10 cellular contexts compared by ENCODE assay signal in genomic region chr17:30519707-30520106, GRCh38. TPM values are rescaled to one million over a fixed set of nuclear protein-coding genes. Genes with fewer than 3 reads are reported as not detected.
DNase-seq lines count a peak whose midpoint lies in the region; ATAC-seq, FAIRE-seq and TF ChIP-seq lines count a peak whose summit lies in the region.
"Had no signal": no experiment of that assay in that cellular context is flagged by ENCODE, and none has a peak within 500 bp of the region (broad histone marks: within the 10 kb centered on the region; RNA-seq: fewer than 3 reads in every experiment).

No MANE protein-coding gene starts in this region.

- peak in 3 of 4 donors; percentile 32 to 43 (median 42) for ATAC-seq in pancreas

- H3K27me3 ChIP-seq in fibroblast of lung (ENCODE audit: control insufficient read depth, insufficient read depth, low read length), result no peaks in the 10 kb centered on the region
- no peaks in the 10 kb centered on the region for H3K27me3 ChIP-seq in pancreas
- H3K27me3 ChIP-seq in Peyer's patch, result no peaks in the 10 kb centered on the region

- peak overlapping the region; percentile 8; the same call in 1 of the 2 replicates for H3K4me3 ChIP-seq in AG10803 (ENCODE audit: low read length)
- peak overlapping the region in 1 of 4 experiments; percentile 30 for H3K4me3 ChIP-seq in fibroblast of lung (replicated peaks in 1 of 4; ENCODE audit: control extremely low read depth in 1 of 4, insufficient read depth in 1 of 4, low read depth in 3 of 4, low read length in 4 of 4)
- H3K4me3 ChIP-seq in pancreas, result no peak overlapping the region
- H3K4me3 ChIP-seq in Peyer's patch, result no peak overlapping the region

- no peak overlapping the region for H3K9ac ChIP-seq in fibroblast of lung (ENCODE audit: insufficient read depth, low read length)

- 91 to 93% methylated on average over 3 of the region's 3 CpGs for WGBS in pancreas, 2 donors

- peak; percentile 90 for DNase-seq in AG10803 (ENCODE audit: low read depth)
- DNase-seq in RKO (ENCODE audit: low spot score), result peak; percentile 58
- DNase-seq in fibroblast of lung (ENCODE audit: low read depth in 2 of 2), result peak; percentile 87 to 94
- DNase-seq in pancreas, result no peak
- no peak for DNase-seq in NCI-H1694 treated with DMSO at 0.1 percent for 48 hours (lab: John Stamatoyannopoulos, UW)
- DNase-seq in Peyer's patch, result no peak
- DNase-seq in stimulated activated CD4-positive, alpha-beta T cell treated with anti-CD3 and anti-CD28 coated beads, Interleukin-1b, Interleukin-23, amount 100 ng/mL, for 48 hours, result no peak
- DNase-seq in DMS153 (lab: John Stamatoyannopoulos, UW), result no peak
- DNase-seq: midbrain had no signal

- no peaks in the 10 kb centered on the region for H4K20me1 ChIP-seq in fibroblast of lung (ENCODE audit: control insufficient read depth, extremely low read depth, insufficient read depth, low read length)

- no peaks in the 10 kb centered on the region for H3K79me2 ChIP-seq in fibroblast of lung (ENCODE audit: control insufficient read depth, insufficient read depth, low read length)

- no peak overlapping the region for H2AFZ ChIP-seq in fibroblast of lung (ENCODE audit: low read length)

- H3K36me3 ChIP-seq in fibroblast of lung (ENCODE audit: control insufficient read depth, insufficient read depth, low read length), result peaks cover 4% of the 10 kb centered on the region
- H3K36me3 ChIP-seq in pancreas, result peaks cover 0 to 16% (median 3%) of the 10 kb centered on the region in 3 donors
- H3K36me3 ChIP-seq in Peyer's patch, result peaks cover 0 to 34% (median 0%) of the 10 kb centered on the region in 3 donors

- no peak for FAIRE-seq in pancreas (lab: Jason Lieb, UNC)
- FAIRE-seq: colon had no signal

- intact Hi-C loops in pancreas (cut with DNase I), result no loop called here

- H3K27ac ChIP-seq in fibroblast of lung (ENCODE audit: insufficient read depth, low read length), result peak overlapping the region; percentile 92
- H3K27ac ChIP-seq in pancreas, result no peak overlapping the region
- H3K27ac ChIP-seq in Peyer's patch, result peak overlapping the region in 1 of 4 donors; percentile 4

- peak overlapping the region; percentile 69 for H3K4me2 ChIP-seq in fibroblast of lung (ENCODE audit: extremely low read depth, insufficient read depth, low read length)

- no peaks in the 10 kb centered on the region for H3K9me3 ChIP-seq in fibroblast of lung (ENCODE audit: control insufficient read depth, insufficient read depth, low read depth, low read length)
- H3K9me3 ChIP-seq in pancreas, result no peaks in the 10 kb centered on the region
- H3K9me3 ChIP-seq in Peyer's patch, result no peaks in the 10 kb centered on the region

- TF ChIP-seq POLR2A in Peyer's patch (IDR thresholded peaks at IDR 0.05), result no peak

- H3K4me1 ChIP-seq in fibroblast of lung (ENCODE audit: control insufficient read depth, extremely low read depth, insufficient read depth, low read length) (peaks cover 13% of the 10 kb centered on the region), pancreas (no peaks in the 10 kb centered on the region), Peyer's patch (no peaks in the 10 kb centered on the region)

- no peak for TF ChIP-seq CTCF in AG10803 (conservative IDR thresholded peaks at IDR 0.05; ENCODE audit: low read length)
- TF ChIP-seq CTCF in fibroblast of lung (conservative IDR thresholded peaks at IDR 0.05 in 1 of 2, IDR thresholded peaks at IDR 0.05 in 1 of 2; ENCODE audit: low read depth in 1 of 2, low read length in 2 of 2), result no peak
- TF ChIP-seq CTCF in pancreas (IDR thresholded peaks at IDR 0.05), result no peak
- TF ChIP-seq CTCF in Peyer's patch (IDR thresholded peaks at IDR 0.05), result no peak

RNA-seq across cellular contexts. Expression of gene GOSR1, which starts 42.5 kb away (rescaled TPM):
- total RNA-seq in fibroblast of lung (19.8 and 28.6 TPM in 2 replicates), pancreas (10 to 100 TPM; 19.7 to 30.1 (median 26.6) TPM), Peyer's patch (10 to 100 TPM; 28.9 to 55.4 (median 45.9) TPM)
- polyA plus RNA-seq in fibroblast of lung (44.5 and 44.7 TPM in 2 replicates), pancreas (10 to 100 TPM; 11.7 to 14.2 TPM)
- polyA plus RNA-seq in fibroblast of lung (2012), result 32.5 and 40.1 TPM in 2 replicates
- 4.5 and 12.0 TPM in 2 replicates for polyA minus RNA-seq in fibroblast of lung (ENCODE audit: low replicate concordance)

Comparison
In these comparisons a context has a peak if more than half of its experiments do, and no peak if none do; other contexts are left out.
1. DNase-seq: peak in AG10803 (single experiment), RKO (single experiment) and fibroblast of lung (2 of 2); none in pancreas (0 of 6), NCI-H1694 treated with DMSO at 0.1 percent for 48 hours (single experiment), Peyer's patch (0 of 3), stimulated activated CD4-positive, alpha-beta T cell treated with anti-CD3 and anti-CD28 coated beads, Interleukin-1b, Interleukin-23, amount 100 ng/mL, for 48 hours (single experiment) and DMS153 (single experiment).